Comparison of ENCODE assay signal across 12 cellular contexts in genomic region chr10:83545901-83546391, GRCh38.
DNase-seq lines count a peak whose midpoint lies in the region; ATAC-seq and TF ChIP-seq lines count a peak whose summit lies in the region.
"Had no signal": no experiment of that assay in that cellular context is flagged by ENCODE, and none has a peak within 500 bp of the region (broad histone marks: within the 10 kb centered on the region; RNA-seq: fewer than 3 reads in every experiment).

No MANE protein-coding gene starts in this region.

- H3K4me3 Mint-ChIP-seq in progenitor cell of endocrine pancreas (ENCODE audit: low read depth), result peak overlapping the region; percentile 52
- H3K4me3 Mint-ChIP-seq: memory B cell had no signal

- peak; percentile 50 for ATAC-seq in HG03432 (IDR thresholded peaks at IDR 0.05; ENCODE audit: unreplicated experiment)

- peaks cover 7% of the 10 kb centered on the region for H3K36me3 Mint-ChIP-seq in progenitor cell of endocrine pancreas (ENCODE audit: insufficient read depth)
- H3K36me3 Mint-ChIP-seq: memory B cell had no signal

- no peaks in the 10 kb centered on the region for H3K27me3 Mint-ChIP-seq in progenitor cell of endocrine pancreas
- H3K27me3 Mint-ChIP-seq: memory B cell had no signal

- peak; percentile 13 for DNase-seq in DMS53 (lab: John Stamatoyannopoulos, UW)
- no peak for DNase-seq in DMS53 treated with DMSO at 0.1 percent for 48 hours (lab: John Stamatoyannopoulos, UW; ENCODE audit: unreplicated experiment)
- peak; percentile 23 for DNase-seq in epithelial cell of esophagus (ENCODE audit: low read depth)
- DNase-seq in progenitor cell of endocrine pancreas (ENCODE audit: low spot score, unreplicated experiment), result peak; percentile 20
- DNase-seq in nucleus accumbens (lab: John Stamatoyannopoulos, UW), result no peak
- no peak for DNase-seq in NCI-H226
- no peak for DNase-seq in NCI-H187 (lab: John Stamatoyannopoulos, UW)
- DNase-seq: DMS79 treated with DMSO at 0.1 percent for 48 hours, NCI-H1694 treated with DMSO at 0.1 percent for 48 hours, substantia nigra had no signal

- TF ChIP-seq CTCF in epithelial cell of esophagus (IDR thresholded peaks at IDR 0.05; ENCODE audit: insufficient read depth, low read depth, low read length, missing control alignments), result no peak
- no peak for TF ChIP-seq CTCF in progenitor cell of endocrine pancreas (IDR thresholded peaks at IDR 0.05; ENCODE audit: unreplicated experiment)

- H3K4me3 ChIP-seq in epithelial cell of esophagus (ENCODE audit: low read length), result no peak overlapping the region

- H3K27ac Mint-ChIP-seq in progenitor cell of endocrine pancreas, result peak overlapping the region; percentile 96
- H3K27ac Mint-ChIP-seq: memory B cell had no signal

- H3K9me3 Mint-ChIP-seq in progenitor cell of endocrine pancreas (ENCODE audit: low read depth), result peaks cover 8% of the 10 kb centered on the region

- peaks cover 37% of the 10 kb centered on the region for H3K4me1 Mint-ChIP-seq in progenitor cell of endocrine pancreas (ENCODE audit: low read depth)
- H3K4me1 Mint-ChIP-seq: memory B cell had no signal

Comparison
In these comparisons a context has a peak if more than half of its experiments do, and no peak if none do; other contexts are left out.
1. DNase-seq: peak in DMS53 (single experiment), epithelial cell of esophagus (single experiment) and progenitor cell of endocrine pancreas (single experiment); none in DMS53 treated with DMSO at 0.1 percent for 48 hours (single experiment), nucleus accumbens (0 of 56), NCI-H226 (single experiment) and NCI-H187 (0 of 2).